9 cellular contexts compared by ENCODE assay signal in genomic region chr9:134055981-134056461, GRCh38. TPM values are rescaled to one million over a fixed set of nuclear protein-coding genes. Genes with fewer than 3 reads are reported as not detected.
DNase-seq lines count a peak whose midpoint lies in the region; ATAC-seq and TF ChIP-seq lines count a peak whose summit lies in the region.
"Had no signal": no experiment of that assay in that cellular context is flagged by ENCODE, and none has a peak within 500 bp of the region (broad histone marks: within the 10 kb centered on the region; RNA-seq: fewer than 3 reads in every experiment).

No MANE protein-coding gene starts in this region.

- H3K4me1 ChIP-seq in lower lobe of right lung = peaks cover 62% of the 10 kb centered on the region

- peak; percentile 6 for DNase-seq in NCI-H1092 treated with DMSO at 0.1 percent for 48 hours (lab: John Stamatoyannopoulos, UW)
- no peak for DNase-seq in NCI-H1092 (lab: John Stamatoyannopoulos, UW)
- DNase-seq in dedifferentiated amniotic fluid mesenchymal stem cell (ENCODE audit: extremely low spot score) = peak; percentile 63
- DNase-seq in lower lobe of right lung = peak; percentile 90
- DNase-seq in ureter (ENCODE audit: low spot score) = peak; percentile 80
- no peak for DNase-seq in middle frontal gyrus (ENCODE audit: extremely low spot score, low spot score)
- DNase-seq in GM10248 (ENCODE audit: extremely low spot score) = no peak

- no peaks in the 10 kb centered on the region for H3K27me3 ChIP-seq in lower lobe of right lung (ENCODE audit: low read depth)

- peak overlapping the region; percentile 73 for H3K27ac ChIP-seq in lower lobe of right lung
- H3K27ac ChIP-seq: 22Rv1 had no signal

- H3K9me3 ChIP-seq in lower lobe of right lung = no peaks in the 10 kb centered on the region

- peaks cover 27% of the 10 kb centered on the region for H3K36me3 ChIP-seq in lower lobe of right lung

- TF ChIP-seq CTCF in lower lobe of right lung (IDR thresholded peaks at IDR 0.05) (no peak), GM10248 (IDR thresholded peaks at IDR 0.05; ENCODE audit: control extremely low read depth, extremely low read depth, low read depth, missing control alignments) (no peak)

- H3K4me3 ChIP-seq in lower lobe of right lung = no peak overlapping the region

- intact Hi-C loops in lower lobe of right lung (cut with DNase I) = no loop called here

- CTCF ChIA-PET in GM10248 (lab: Yijun Ruan, JAX) = interaction anchor here (1.1 kb wide), 1 partner anchor 15 kb away, joined by 3 read pairs; no protein-coding TSS in a partner anchor

- ATAC-seq in lower lobe of right lung (peak; percentile 91 to 92), GM18907 (IDR thresholded peaks at IDR 0.05; ENCODE audit: unreplicated experiment) (no peak)

- POLR2A ChIA-PET in GM10248 (lab: Yijun Ruan, JAX) = no interaction called here

RNA-seq across cellular contexts. Expression of gene BRD3, which starts 11.8 kb away (rescaled TPM):
- total RNA-seq in lower lobe of right lung (35.5 TPM), ureter (44.7 TPM)

RNA-seq across cellular contexts. Expression of gene BRD3OS, which starts 30.7 kb away (rescaled TPM):
- 15.6 TPM for total RNA-seq in lower lobe of right lung
- 16.9 TPM for total RNA-seq in ureter

Comparison
In these comparisons a context has a peak if more than half of its experiments do, and no peak if none do; other contexts are left out.
1. DNase-seq: peak in NCI-H1092 treated with DMSO at 0.1 percent for 48 hours (single experiment), dedifferentiated amniotic fluid mesenchymal stem cell (single experiment), lower lobe of right lung (single experiment) and ureter (single experiment); none in NCI-H1092 (single experiment), middle frontal gyrus (single experiment) and GM10248 (single experiment).